Comparison of ENCODE assay signal across 1 cellular context in the genomic region with DNA sequence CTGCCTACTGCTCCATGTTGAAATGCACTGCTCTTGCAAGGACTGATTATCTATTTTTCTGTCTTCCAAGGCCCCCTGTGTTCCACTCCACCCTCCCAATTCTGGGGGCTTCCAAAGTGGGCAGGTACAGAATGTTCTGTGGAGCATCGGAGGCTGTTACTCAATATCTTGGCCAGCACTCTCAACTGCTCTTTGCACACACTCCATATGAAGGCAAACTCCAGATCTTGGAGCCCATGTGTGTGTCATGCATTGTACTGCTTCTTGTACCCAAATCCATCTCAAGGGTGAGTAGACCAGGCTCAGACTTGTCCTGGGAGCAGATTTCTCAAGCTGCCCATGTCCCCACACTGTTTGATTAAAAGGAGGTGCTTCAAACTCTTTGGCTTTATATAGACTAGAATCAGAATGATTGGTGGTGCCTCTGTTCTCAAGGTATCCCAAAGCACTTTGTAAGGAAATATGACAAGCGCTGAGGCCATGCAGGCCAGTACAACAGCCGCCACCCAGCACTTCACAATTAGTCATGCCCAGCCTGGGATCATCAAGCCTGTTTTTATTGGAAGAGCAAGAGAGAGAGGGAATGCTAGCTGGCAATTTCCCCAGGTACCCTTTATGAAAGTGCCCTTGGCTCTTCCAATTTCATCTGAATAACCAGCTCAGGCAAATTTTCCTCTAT.
TF ChIP-seq lines count a peak whose summit lies in the region.

No MANE protein-coding gene starts in this region.

TF ChIP-seq in endothelial cell of umbilical vein, 7 proteins besides CTCF, POLR2A, EP300 and RAD21 (continued from another document):
- TF ChIP-seq JUN (IDR thresholded peaks at IDR 0.05; ENCODE audit: borderline replicate concordance, insufficient read depth, insufficient read length, low read depth): no peak
- TF ChIP-seq MYC (IDR thresholded peaks at IDR 0.05; ENCODE audit: low read depth, low read length): no peak
- TF ChIP-seq FOS (IDR thresholded peaks at IDR 0.05; ENCODE audit: borderline replicate concordance, insufficient read depth, low read length): no peak
- TF ChIP-seq, protein P1, sequence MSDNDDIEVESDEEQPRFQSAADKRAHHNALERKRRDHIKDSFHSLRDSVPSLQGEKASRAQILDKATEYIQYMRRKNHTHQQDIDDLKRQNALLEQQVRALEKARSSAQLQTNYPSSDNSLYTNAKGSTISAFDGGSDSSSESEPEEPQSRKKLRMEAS (IDR thresholded peaks at IDR 0.05; ENCODE audit: insufficient read depth, insufficient read length): no peak
- no peak for TF ChIP-seq GATA2 (IDR thresholded peaks at IDR 0.05; ENCODE audit: insufficient read depth, insufficient read length, low read depth, low read length)
- TF ChIP-seq POLR2AphosphoS5 (IDR thresholded peaks at IDR 0.05; ENCODE audit: insufficient read depth, low read depth, low read length): no peak
